In genomic region chr2:170039401-170040172, GRCh38 we compare ENCODE assay signal across 25 cellular contexts.
DNase-seq lines count a peak whose midpoint lies in the region; ATAC-seq, FAIRE-seq and TF ChIP-seq lines count a peak whose summit lies in the region.
"Had no signal": no experiment of that assay in that cellular context is flagged by ENCODE, and none has a peak within 500 bp of the region (broad histone marks: within the 10 kb centered on the region; RNA-seq: fewer than 3 reads in every experiment).

No MANE protein-coding gene starts in this region.

- peaks cover 0 to 5% (median 2%) of the 10 kb centered on the region in 4 donors for H3K36me3 ChIP-seq in right lobe of liver
- H3K36me3 ChIP-seq: BE2C had no signal

- H3K4me1 ChIP-seq in right lobe of liver, result peaks cover 0 to 12% (median 0%) of the 10 kb centered on the region in 4 donors
- H3K4me1 ChIP-seq: BE2C had no signal

- FAIRE-seq in G401.6 (lab: Jason Lieb, UNC) (peak; percentile 46), islet of Langerhans (lab: Jason Lieb, UNC) (peak; percentile 81)
- FAIRE-seq: GM12892, GM18507, H54 had no signal

- no peaks in the 10 kb centered on the region for H3K36me3 Mint-ChIP-seq in WTC11
- no peaks in the 10 kb centered on the region for H3K36me3 Mint-ChIP-seq in activated CD4-positive, alpha-beta T cell treated with anti-CD3 and anti-CD28 coated beads, Interleukin-2, amount 10 ng/mL, durations not matched to agents 7 days and 5 days (ENCODE audit: low read depth)

- intact Hi-C loops in right lobe of liver (cut with DNase I), result no loop called here

- H3K4me3 Mint-ChIP-seq in WTC11, result no peak overlapping the region
- no peak overlapping the region for H3K4me3 Mint-ChIP-seq in activated CD4-positive, alpha-beta T cell treated with anti-CD3 and anti-CD28 coated beads, Interleukin-2, amount 10 ng/mL, durations not matched to agents 7 days and 5 days
- H3K4me3 Mint-ChIP-seq: CD4-positive, CD25-positive, alpha-beta regulatory T cell; CD8-positive, alpha-beta memory T cell had no signal

- H3K9me3 Mint-ChIP-seq in WTC11, result no peaks in the 10 kb centered on the region
- H3K9me3 Mint-ChIP-seq in activated CD4-positive, alpha-beta T cell treated with anti-CD3 and anti-CD28 coated beads, Interleukin-2, amount 10 ng/mL, durations not matched to agents 7 days and 5 days, result no peaks in the 10 kb centered on the region
- H3K9me3 Mint-ChIP-seq: CD8-positive, alpha-beta memory T cell had no signal

- no peaks in the 10 kb centered on the region for H3K9me3 ChIP-seq in right lobe of liver
- H3K9me3 ChIP-seq: BE2C had no signal

- 44% methylated on average over 2 of the region's 2 CpGs for WGBS in right lobe of liver (ENCODE audit: insufficient coverage, low coverage, low lambda C conversion rate, missing lambda C conversion rate)

- no peak overlapping the region for H3K4me3 ChIP-seq in right lobe of liver
- H3K4me3 ChIP-seq: GM23248 had no signal

- TF ChIP-seq POLR2A in right lobe of liver (IDR thresholded peaks at IDR 0.05), result no peak

- H3K4me1 Mint-ChIP-seq in WTC11, result peaks cover 3% of the 10 kb centered on the region; the same call in 1 of the 2 replicates
- no peaks in the 10 kb centered on the region for H3K4me1 Mint-ChIP-seq in activated CD4-positive, alpha-beta T cell treated with anti-CD3 and anti-CD28 coated beads, Interleukin-2, amount 10 ng/mL, durations not matched to agents 7 days and 5 days

- no peak overlapping the region for H3K27ac Mint-ChIP-seq in WTC11
- no peak overlapping the region for H3K27ac Mint-ChIP-seq in activated CD4-positive, alpha-beta T cell treated with anti-CD3 and anti-CD28 coated beads, Interleukin-2, amount 10 ng/mL, durations not matched to agents 7 days and 5 days
- H3K27ac Mint-ChIP-seq: CD4-positive, CD25-positive, alpha-beta regulatory T cell; CD8-positive, alpha-beta memory T cell had no signal

- no peaks in the 10 kb centered on the region for H3K27me3 Mint-ChIP-seq in WTC11 (ENCODE audit: low read depth)
- H3K27me3 Mint-ChIP-seq in activated CD4-positive, alpha-beta T cell treated with anti-CD3 and anti-CD28 coated beads, Interleukin-2, amount 10 ng/mL, durations not matched to agents 7 days and 5 days, result no peaks in the 10 kb centered on the region
- H3K27me3 Mint-ChIP-seq: CD4-positive, CD25-positive, alpha-beta regulatory T cell; CD8-positive, alpha-beta memory T cell had no signal

- DNase-seq in WTC11 (ENCODE audit: low spot score) (no peak), right lobe of liver (no peak), amniotic stem cell (lab: John Stamatoyannopoulos, UW) (no peak), NCI-H1436 (lab: John Stamatoyannopoulos, UW) (no peak)
- DNase-seq in activated CD4-positive, alpha-beta T cell treated with anti-CD3 and anti-CD28 coated beads, Interleukin-2, amount 10 ng/mL, durations not matched to agents 7 days and 5 days, result no peak
- DNase-seq: ACHN; BE2C; C1 segment of cervical spinal cord; CD4-positive, CD25-positive, alpha-beta regulatory T cell; CD8-positive, alpha-beta memory T cell; COR-L47; DMS 273 treated with DMSO at 0.1 percent for 48 hours; DMS53; DND-41; GDM1; GM23248; HCEC 1CT; IMR-90; KBM-7 had no signal

- ATAC-seq in WTC11 (no peak), right lobe of liver (peak; percentile 65 to 79 (median 74))

- TF ChIP-seq CTCF in WTC11 (IDR thresholded peaks at IDR 0.05) (no peak), right lobe of liver (IDR thresholded peaks at IDR 0.05) (no peak)

- POLR2A ChIA-PET in WTC11 (lab: Charles Lee), result no interaction called here
- POLR2A ChIA-PET in activated CD4-positive, alpha-beta T cell treated with anti-CD3 and anti-CD28 coated beads, Interleukin-2, amount 10 ng/mL, durations not matched to agents 7 days and 5 days (lab: Charles Lee), result no interaction called here

- H3K27me3 ChIP-seq in right lobe of liver, result no peaks in the 10 kb centered on the region
- H3K27me3 ChIP-seq: BE2C had no signal

- H3K27ac ChIP-seq in right lobe of liver, result no peak overlapping the region
- H3K27ac ChIP-seq: GM23248, HL-60 had no signal

- CTCF ChIA-PET in WTC11 (lab: Charles Lee), result no interaction called here
- CTCF ChIA-PET in activated CD4-positive, alpha-beta T cell treated with anti-CD3 and anti-CD28 coated beads, Interleukin-2, amount 10 ng/mL, durations not matched to agents 7 days and 5 days (lab: Charles Lee), result no interaction called here

TF ChIP-seq in WTC11, 78 proteins besides CTCF, POLR2A, EP300 and RAD21:
- TF ChIP-seq ZNF317 (CRISPR knock-in tag; IDR thresholded peaks at IDR 0.05; ENCODE audit: borderline replicate concordance, low read depth), result no peak
- peak; percentile 86; the same call in 1 of the 2 replicates for TF ChIP-seq ZNF121 (CRISPR knock-in tag; IDR thresholded peaks at IDR 0.05)
